In genomic region chr3:49104427-49105291, GRCh38 we compare ENCODE assay signal across 8 cellular contexts. TPM values are rescaled to one million over a fixed set of nuclear protein-coding genes. Genes with fewer than 3 reads are reported as not detected.
DNase-seq lines count a peak whose midpoint lies in the region; ATAC-seq, FAIRE-seq and TF ChIP-seq lines count a peak whose summit lies in the region.

QARS1 (minus strand) TSS chr3:49104757; CDS start chr3:49104733, 24 bp downstream.

- H3K36me3 ChIP-seq in pancreas (peaks cover 3 to 32% (median 20%) of the 10 kb centered on the region in 3 donors), thyroid gland (peaks cover 40 to 45% of the 10 kb centered on the region in 2 donors)

- ATAC-seq in HG02623 (IDR thresholded peaks at IDR 0.05; ENCODE audit: unreplicated experiment): peak; percentile 95
- peak; percentile 98 for ATAC-seq in Right ventricle myocardium inferior
- peak; percentile 98 to 100 (median 99) for ATAC-seq in pancreas

- intact Hi-C loops in Right ventricle myocardium inferior (cut with DNase I): no loop called here
- intact Hi-C loops in pancreas (cut with DNase I): no loop called here
- intact Hi-C loops in thyroid gland (cut with DNase I): no loop called here

- WGBS in pancreas, 2 donors: 1 to 2% methylated on average over 50 of the region's 50 CpGs
- WGBS in thyroid gland, 2 donors: 0 to 2% methylated on average over 16 to 43 of the region's 50 CpGs

- TF ChIP-seq POLR2A in thyroid gland (IDR thresholded peaks at IDR 0.05): peak in 1 of 2 donors; percentile 63

- POLR2A ChIA-PET in GM10248 (lab: Yijun Ruan, JAX): interaction anchor here (0.5 to 1.5 kb wide), 3 partner anchors 11 to 26 kb away, joined by 3 to 6 read pairs (median 5); partner anchors contain the start of gene QRICH1

- DNase-seq in GM10248 (ENCODE audit: extremely low spot score): peak; percentile 97
- peak; percentile 73 to 89 (median 77) for DNase-seq in NCI-H1417 (lab: John Stamatoyannopoulos, UW)
- peak; percentile 90 for DNase-seq in SW480 (ENCODE audit: low spot score)
- peak; percentile 76 for DNase-seq in activated naive CD8-positive, alpha-beta T cell treated with anti-CD3 and anti-CD28 coated beads, Interleukin-2, amount 50 U/mL, for 16 hours (ENCODE audit: low read depth, low spot score)
- DNase-seq in Right ventricle myocardium inferior (ENCODE audit: missing footprints): peak; percentile 96
- DNase-seq in pancreas: peak; percentile 90 to 96 (median 91)
- DNase-seq in thyroid gland: peak; percentile 95 to 96

- H3K9me3 ChIP-seq in pancreas: no peaks in the 10 kb centered on the region
- no peaks in the 10 kb centered on the region for H3K9me3 ChIP-seq in thyroid gland

- CTCF ChIA-PET in GM10248 (lab: Yijun Ruan, JAX): interaction anchor here (1.0 to 2.5 kb wide), 4 partner anchors 11 to 340 kb away, joined by 3 to 18 read pairs (median 4); partner anchors contain the start of genes KLHDC8B, NDUFAF3 and QRICH1

- peak within 1 kb of the TSS; percentile 65 to 99 (median 80) for H3K4me3 ChIP-seq in pancreas
- peak within 1 kb of the TSS; percentile 36 to 94 (median 74) for H3K4me3 ChIP-seq in thyroid gland (replicated peaks in 1 of 3)

- no peaks in the 10 kb centered on the region for H3K27me3 ChIP-seq in pancreas
- no peaks in the 10 kb centered on the region for H3K27me3 ChIP-seq in thyroid gland

- H3K4me1 ChIP-seq in pancreas: peaks cover 5 to 14% (median 7%) of the 10 kb centered on the region in 3 donors
- H3K4me1 ChIP-seq in thyroid gland: peaks cover 16% of the 10 kb centered on the region in 2 donors

- no peak for TF ChIP-seq CTCF in GM10248 (IDR thresholded peaks at IDR 0.05; ENCODE audit: control extremely low read depth, extremely low read depth, low read depth, missing control alignments)
- TF ChIP-seq CTCF in pancreas (IDR thresholded peaks at IDR 0.05): no peak
- TF ChIP-seq CTCF in thyroid gland (IDR thresholded peaks at IDR 0.05): no peak

- peak within 1 kb of the TSS; percentile 33 to 74 (median 66) for H3K27ac ChIP-seq in pancreas
- H3K27ac ChIP-seq in thyroid gland: peak within 1 kb of the TSS; percentile 14 to 69 (median 69)

- peak; percentile 85 for FAIRE-seq in pancreas (lab: Jason Lieb, UNC)

RNA-seq across cellular contexts. Expression of gene QARS1, which starts in this region (rescaled TPM):
- total RNA-seq in Right ventricle myocardium inferior (207 TPM), pancreas (100 to 1,000 TPM in 5 of 6 donors, 10 to 100 TPM in 1; 82.0 to 148 (median 131) TPM), thyroid gland (100 to 1,000 TPM; 158 to 273 (median 251) TPM)
- 100 to 1,000 TPM; 197 to 213 TPM for polyA plus RNA-seq in pancreas

Comparison
In these comparisons a context has a peak if more than half of its experiments do, and no peak if none do; other contexts are left out.
1. Peak in every context shown above with its lines: DNase-seq, ATAC-seq, H3K4me3 ChIP-seq and H3K27ac ChIP-seq.